8 cellular contexts compared by ENCODE assay signal in genomic region chr12:96196781-96197180, GRCh38. TPM values are rescaled to one million over a fixed set of nuclear protein-coding genes. Genes with fewer than 3 reads are reported as not detected.
A peak's percentile ranks its signal among the peaks of the same experiment; 100 is the strongest.
DNase-seq lines count a peak whose midpoint lies in the region; ATAC-seq and TF ChIP-seq lines count a peak whose summit lies in the region.

No MANE protein-coding gene starts in this region.

- POLR2A ChIA-PET in AG04449 (lab: Yijun Ruan, JAX) = no interaction called here

- 3% methylated on average over 5 of the region's 6 CpGs for WGBS in mesenchymal stem cell

- H2BK12ac ChIP-seq in mesenchymal stem cell (ENCODE audit: low read length in 2 of 2) = no peak overlapping the region

- no peaks in the 10 kb centered on the region for H3K9me3 ChIP-seq in mesenchymal stem cell (ENCODE audit: control insufficient read depth, low read length)

- H3K18ac ChIP-seq in mesenchymal stem cell (ENCODE audit: low read depth in 1 of 2, low read length in 2 of 2) = peak overlapping the region; percentile 62 to 70

- no peaks in the 10 kb centered on the region for H3K27me3 ChIP-seq in mesenchymal stem cell (ENCODE audit: control insufficient read depth in 1 of 2, insufficient read depth in 1 of 2, low read length in 2 of 2)

- peak overlapping the region; percentile 66 for H3K4me2 ChIP-seq in mesenchymal stem cell (ENCODE audit: low read length, poor library complexity, severe bottlenecking)

- H3K4me1 ChIP-seq in mesenchymal stem cell (ENCODE audit: control insufficient read depth, insufficient read depth, low read depth, low read length) = peaks cover 7% of the 10 kb centered on the region

- H2BK5ac ChIP-seq in mesenchymal stem cell (ENCODE audit: low read depth, low read length, poor library complexity, severe bottlenecking) = peak overlapping the region; percentile 66

- peak overlapping the region; percentile 86 for H2BK120ac ChIP-seq in mesenchymal stem cell (ENCODE audit: low read depth, low read length)

- H3K4ac ChIP-seq in mesenchymal stem cell (ENCODE audit: low read depth in 1 of 2, low read length in 2 of 2) = no peak overlapping the region

- H3K27ac ChIP-seq in mesenchymal stem cell (ENCODE audit: low read length, poor library complexity, severe bottlenecking) = peak overlapping the region; percentile 97

- no peak overlapping the region for H4K91ac ChIP-seq in mesenchymal stem cell (ENCODE audit: low read length)

- no peak overlapping the region for H2AFZ ChIP-seq in mesenchymal stem cell (ENCODE audit: low read depth, low read length)

- peak overlapping the region; percentile 98 for H3K9ac ChIP-seq in mesenchymal stem cell (ENCODE audit: low read length)

- TF ChIP-seq CTCF in AG04449 (IDR thresholded peaks at IDR 0.05; ENCODE audit: insufficient read depth, low read length, missing control alignments) = no peak
- TF ChIP-seq CTCF in astrocyte of the spinal cord (IDR thresholded peaks at IDR 0.05; ENCODE audit: low read depth, low read length) = no peak

- no peak overlapping the region for H3K23ac ChIP-seq in mesenchymal stem cell (ENCODE audit: low read length in 2 of 2)

- H2BK15ac ChIP-seq in mesenchymal stem cell (ENCODE audit: low read depth, poor library complexity, severe bottlenecking) = no peak overlapping the region

- in situ Hi-C loops in astrocyte of the spinal cord (cut with HindIII; ENCODE audit: low sequenced_read_pairs) = no loop called here

- H3K4me3 ChIP-seq in AG04449 (ENCODE audit: low read depth, low read length) = peak overlapping the region; percentile 98
- peak overlapping the region; percentile 98 for H3K4me3 ChIP-seq in astrocyte of the spinal cord (ENCODE audit: low read depth, low read length)
- peak overlapping the region in 1 of 2 experiments; percentile 80 for H3K4me3 ChIP-seq in mesenchymal stem cell (ENCODE audit: insufficient read depth in 1 of 2, low read depth in 1 of 2, low read length in 2 of 2)

- H3K79me1 ChIP-seq in mesenchymal stem cell (replicated peaks; ENCODE audit: low read length, poor library complexity, severe bottlenecking) = peaks cover 2% of the 10 kb centered on the region

- no peak overlapping the region for H4K8ac ChIP-seq in mesenchymal stem cell (ENCODE audit: low read length)

- H3K14ac ChIP-seq in mesenchymal stem cell (ENCODE audit: low read length in 2 of 2) = no peak overlapping the region

- no peak for ATAC-seq in HG03135 (IDR thresholded peaks at IDR 0.05; ENCODE audit: unreplicated experiment)
- no peak for ATAC-seq in HG02840 (IDR thresholded peaks at IDR 0.05; ENCODE audit: low FRiP score, unreplicated experiment)

- H2AK5ac ChIP-seq in mesenchymal stem cell (ENCODE audit: low read length, severe bottlenecking) = no peak overlapping the region

- H3K36me3 ChIP-seq in mesenchymal stem cell (ENCODE audit: control insufficient read depth in 1 of 2, insufficient read depth in 2 of 2, low read depth in 1 of 2, low read length in 2 of 2) = no peaks in the 10 kb centered on the region

- no peak for DNase-seq in AG04449 (ENCODE audit: low read depth, low spot score)
- DNase-seq in HT1080 (ENCODE audit: low read depth) = peak; percentile 48
- peak; percentile 56 for DNase-seq in astrocyte of the spinal cord (ENCODE audit: low read depth, low spot score)
- peak; percentile 58 for DNase-seq in mesenchymal stem cell
- DNase-seq in NCI-H446 (lab: John Stamatoyannopoulos, UW) = no peak
- no peak for DNase-seq in NCI-H748 treated with DMSO at 0.1 percent for 48 hours (lab: John Stamatoyannopoulos, UW)

- CTCF ChIA-PET in AG04449 (lab: Yijun Ruan, JAX) = interaction anchor here (1.3 to 16.6 kb wide), 2 partner anchors 18 to 136 kb away, joined by 4 to 177 read pairs; no protein-coding TSS in a partner anchor

RNA-seq across cellular contexts. Expression of gene ELK3, which starts 2.6 kb away (rescaled TPM):
- 36.3 and 52.5 TPM in 2 replicates for total RNA-seq in HT1080 (2014; rRNA removed; shearing (Covaris generic))
- 82.4 and 104 TPM in 2 replicates for polyA plus RNA-seq in HT1080 (2015; cell fraction: cytosol; rRNA removed)
- polyA plus RNA-seq in HT1080 (2015; cell fraction: nucleus; rRNA removed) = 43.9 and 44.4 TPM in 2 replicates
- polyA plus RNA-seq in mesenchymal stem cell (2013, experiment 1 of 2) = 62.4 TPM
- 63.9 TPM for polyA plus RNA-seq in mesenchymal stem cell (2013, experiment 2 of 2)

Comparison
In these comparisons a context has a peak if more than half of its experiments do, and no peak if none do; other contexts are left out.
1. DNase-seq: peak in HT1080 (single experiment), astrocyte of the spinal cord (single experiment) and mesenchymal stem cell (single experiment); none in AG04449 (single experiment), NCI-H446 (0 of 2) and NCI-H748 treated with DMSO at 0.1 percent for 48 hours (single experiment).